Comparison of ENCODE assay signal across 17 cellular contexts in the genomic region with DNA sequence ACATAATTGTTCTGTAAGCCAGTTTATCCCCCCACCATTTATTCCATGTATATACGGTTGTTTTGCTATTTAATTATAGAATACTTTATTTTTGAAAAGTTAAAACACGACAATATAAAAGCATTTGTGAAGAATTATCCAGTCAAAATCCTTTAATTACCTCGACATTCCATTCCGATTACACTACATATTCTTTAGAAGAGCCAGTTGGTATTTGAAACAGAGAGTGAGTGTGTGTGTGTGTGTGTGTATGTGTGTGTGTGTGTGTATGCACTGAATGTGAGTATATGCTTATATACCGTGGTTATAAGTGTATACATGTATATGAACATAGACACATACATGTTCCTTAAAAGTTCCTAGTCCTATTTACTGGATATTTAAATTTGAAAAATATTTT.
DNase-seq lines count a peak whose midpoint lies in the region; ATAC-seq and TF ChIP-seq lines count a peak whose summit lies in the region.
"Had no signal": no experiment of that assay in that cellular context is flagged by ENCODE, and none has a peak within 500 bp of the region (broad histone marks: within the 10 kb centered on the region; RNA-seq: fewer than 3 reads in every experiment).

No MANE protein-coding gene starts in this region.

- intact Hi-C loops in mucosa of descending colon (cut with DNase I, micrococcal nuclease): no loop called here

- DNase-seq in AG04449 (ENCODE audit: low read depth, low spot score): peak; percentile 23
- peak; percentile 57 for DNase-seq in LHCN-M2 (ENCODE audit: low read depth)
- peak; percentile 48 for DNase-seq in choroid plexus epithelial cell (ENCODE audit: low read depth)
- DNase-seq in mucosa of descending colon: no peak
- no peak for DNase-seq in kidney tubule cell (ENCODE audit: low spot score)
- no peak for DNase-seq in superior temporal gyrus (ENCODE audit: extremely low spot score)
- DNase-seq in GM10266 (ENCODE audit: extremely low spot score): no peak
- DNase-seq: activated CD4-positive, alpha-beta T cell treated with anti-CD3 and anti-CD28 coated beads, Interleukin-2, amount 10 ng/mL, durations not matched to agents 24 days and 14 days; activated naive CD4-positive, alpha-beta T cell; effector memory CD4-positive, alpha-beta T cell; Kasumi-1; NCI-H1436 treated with DMSO at 0.1 percent for 48 hours; nucleus accumbens; sigmoid colon; stimulated activated CD4-positive, alpha-beta T cell treated with anti-CD3 and anti-CD28 coated beads, Interleukin-4, amount 100 ng/mL, for 4 hours; thyroid gland had no signal

- CTCF ChIA-PET in AG04449 (lab: Yijun Ruan, JAX): no interaction called here

- ATAC-seq in mucosa of descending colon (peak; percentile 69), HG02571 (IDR thresholded peaks at IDR 0.05; ENCODE audit: unreplicated experiment) (no peak)

- POLR2A ChIA-PET in AG04449 (lab: Yijun Ruan, JAX): no interaction called here

- H3K4me1 ChIP-seq in mucosa of descending colon (ENCODE audit: low read depth): peaks cover 10% of the 10 kb centered on the region
- H3K4me1 ChIP-seq: sigmoid colon, thyroid gland had no signal

- H3K36me3 ChIP-seq in mucosa of descending colon (ENCODE audit: low read depth): no peaks in the 10 kb centered on the region
- H3K36me3 ChIP-seq: thyroid gland had no signal

- H3K4me3 ChIP-seq in AG04449 (ENCODE audit: low read depth, low read length) (no peak overlapping the region), choroid plexus epithelial cell (ENCODE audit: low read depth, low read length) (no peak overlapping the region), mucosa of descending colon (no peak overlapping the region)
- H3K4me3 ChIP-seq: sigmoid colon, thyroid gland had no signal

- H3K9me3 ChIP-seq in mucosa of descending colon: no peaks in the 10 kb centered on the region
- H3K9me3 ChIP-seq: sigmoid colon, thyroid gland had no signal

- TF ChIP-seq CTCF in AG04449 (IDR thresholded peaks at IDR 0.05; ENCODE audit: insufficient read depth, low read length, missing control alignments) (no peak), choroid plexus epithelial cell (conservative IDR thresholded peaks at IDR 0.05; ENCODE audit: low read depth, low read length) (no peak), mucosa of descending colon (IDR thresholded peaks at IDR 0.05) (no peak), GM10266 (IDR thresholded peaks at IDR 0.05; ENCODE audit: control insufficient read depth, insufficient read depth, low read depth, missing control alignments) (no peak)

Comparison
In these comparisons a context has a peak if more than half of its experiments do, and no peak if none do; other contexts are left out.
1. DNase-seq: peak in AG04449 (single experiment), LHCN-M2 (single experiment) and choroid plexus epithelial cell (single experiment); none in mucosa of descending colon (0 of 3), kidney tubule cell (single experiment), superior temporal gyrus (single experiment) and GM10266 (single experiment).